20 cellular contexts compared by ENCODE assay signal in genomic region chr10:98154076-98154475, GRCh38.
"Had no signal": no experiment of that assay in that cellular context is flagged by ENCODE, and none has a peak within 500 bp of the region (broad histone marks: within the 10 kb centered on the region; RNA-seq: fewer than 3 reads in every experiment).

No MANE protein-coding gene starts in this region.

- H3K27me3 Mint-ChIP-seq: activated CD8-positive, alpha-beta memory T cell treated with anti-CD3 and anti-CD28 coated beads, Interleukin-2, amount 10 ng/mL, durations not matched to agents 7 days and 5 days; activated naive CD8-positive, alpha-beta T cell; naive B cell; T-helper 17 cell had no signal

- H3K27me3 ChIP-seq: breast epithelium, esophagus muscularis mucosa, gastrocnemius medialis, neutrophil had no signal

- H3K4me3 ChIP-seq: breast epithelium, esophagus muscularis mucosa, gastrocnemius medialis, psoas muscle had no signal

- DNase-seq: activated CD4-positive, alpha-beta T cell treated with anti-CD3 and anti-CD28 coated beads, Interleukin-2, amount 50 U/mL, for 48 hours; activated CD8-positive, alpha-beta memory T cell treated with anti-CD3 and anti-CD28 coated beads, Interleukin-2, amount 10 ng/mL, durations not matched to agents 7 days and 5 days; activated gamma-delta T cell; activated T-cell treated with anti-CD3 and anti-CD28 coated beads, Interleukin-2, amount 50 U/mL, for 4 hours; aorta; endodermal cell; gastrocnemius medialis; kidney; naive B cell; psoas muscle; stimulated activated CD4-positive, alpha-beta T cell treated with anti-CD3 and anti-CD28 coated beads, Interleukin-12 subunit alpha, Interleukin-12 subunit beta, amount 100 ng/mL, for 4 hours; stimulated activated CD4-positive, alpha-beta T cell treated with anti-CD3 and anti-CD28 coated beads, Interleukin-2, amount 100 ng/mL, for 48 hours; stimulated activated naive CD4-positive, alpha-beta T cell treated with Interleukin-2 at 50 U/mL for 16 hours; T-helper 17 cell; trophoblast cell had no signal

- H3K27ac Mint-ChIP-seq: activated CD8-positive, alpha-beta memory T cell treated with anti-CD3 and anti-CD28 coated beads, Interleukin-2, amount 10 ng/mL, durations not matched to agents 7 days and 5 days; activated naive CD8-positive, alpha-beta T cell; endodermal cell; naive B cell had no signal

- FAIRE-seq: kidney had no signal

- H3K4me1 ChIP-seq: breast epithelium, psoas muscle had no signal

- ATAC-seq: activated CD4-positive, CD25-positive, alpha-beta regulatory T cell treated with anti-CD3 and anti-CD28 coated beads, Interleukin-2, amount 50 U/mL, for 24 hours; activated CD8-positive, alpha-beta memory T cell treated with anti-CD3 and anti-CD28 coated beads, Interleukin-2, amount 10 ng/mL, durations not matched to agents 7 days and 5 days; activated T-cell treated with anti-CD3 and anti-CD28 coated beads, Interleukin-2, amount 50 U/mL, for 4 hours; gastrocnemius medialis; T-helper 17 cell had no signal

- H3K4me3 Mint-ChIP-seq: activated CD8-positive, alpha-beta memory T cell treated with anti-CD3 and anti-CD28 coated beads, Interleukin-2, amount 10 ng/mL, durations not matched to agents 7 days and 5 days; activated naive CD8-positive, alpha-beta T cell; activated T-cell treated with anti-CD3 and anti-CD28 coated beads, Interleukin-2, amount 50 U/mL, for 4 hours; endodermal cell; naive B cell; T-helper 17 cell had no signal

- H3K36me3 ChIP-seq: breast epithelium had no signal

- H3K27ac ChIP-seq: breast epithelium, esophagus muscularis mucosa, gastrocnemius medialis, neutrophil, psoas muscle had no signal

- H3K9me3 ChIP-seq: esophagus muscularis mucosa, neutrophil had no signal
